1 cellular context compared by ENCODE assay signal in the genomic region with DNA sequence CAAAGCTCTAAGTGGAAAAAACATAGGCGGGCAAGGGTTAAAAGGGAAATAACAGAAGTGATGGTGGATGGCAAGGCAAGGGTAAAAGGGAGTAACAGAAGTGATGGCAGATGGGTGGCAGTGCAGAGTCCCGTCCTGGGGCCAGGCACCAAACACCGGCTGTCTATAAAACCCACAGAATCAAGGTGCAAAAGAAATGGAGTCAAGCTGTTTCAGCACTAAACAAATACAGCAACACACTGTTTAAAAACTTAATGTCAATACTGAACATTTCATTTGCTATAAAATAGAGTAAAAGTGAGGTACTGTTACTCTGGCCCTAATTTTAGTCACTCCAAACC.
TF ChIP-seq lines count a peak whose summit lies in the region.

No MANE protein-coding gene starts in this region.

TF ChIP-seq in IMR-90, 13 proteins besides CTCF, POLR2A, EP300 and RAD21 (continued from another document):
- TF ChIP-seq, protein P1, sequence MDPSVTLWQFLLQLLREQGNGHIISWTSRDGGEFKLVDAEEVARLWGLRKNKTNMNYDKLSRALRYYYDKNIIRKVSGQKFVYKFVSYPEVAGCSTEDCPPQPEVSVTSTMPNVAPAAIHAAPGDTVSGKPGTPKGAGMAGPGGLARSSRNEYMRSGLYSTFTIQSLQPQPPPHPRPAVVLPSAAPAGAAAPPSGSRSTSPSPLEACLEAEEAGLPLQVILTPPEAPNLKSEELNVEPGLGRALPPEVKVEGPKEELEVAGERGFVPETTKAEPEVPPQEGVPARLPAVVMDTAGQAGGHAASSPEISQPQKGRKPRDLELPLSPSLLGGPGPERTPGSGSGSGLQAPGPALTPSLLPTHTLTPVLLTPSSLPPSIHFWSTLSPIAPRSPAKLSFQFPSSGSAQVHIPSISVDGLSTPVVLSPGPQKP (IDR thresholded peaks at IDR 0.05; ENCODE audit: borderline replicate concordance, low read depth, low read length) = no peak
- TF ChIP-seq RFX5 (IDR thresholded peaks at IDR 0.05; ENCODE audit: low read depth, low read length) = no peak
- TF ChIP-seq RCOR1 (IDR thresholded peaks at IDR 0.05; ENCODE audit: insufficient replicate concordance, low read length) = no peak
- no peak for TF ChIP-seq MXI1 (IDR thresholded peaks at IDR 0.05; ENCODE audit: borderline replicate concordance, low read depth, low read length)
- TF ChIP-seq MAFK (IDR thresholded peaks at IDR 0.05; ENCODE audit: low read depth, low read length) = no peak
- no peak for TF ChIP-seq MAZ (IDR thresholded peaks at IDR 0.05; ENCODE audit: borderline replicate concordance, low read depth, low read length)
- no peak for TF ChIP-seq FOS (IDR thresholded peaks at IDR 0.05; ENCODE audit: low read depth, low read length)
- TF ChIP-seq CEBPB (IDR thresholded peaks at IDR 0.05; ENCODE audit: low read depth, low read length) = no peak
- no peak for TF ChIP-seq BHLHE40 (IDR thresholded peaks at IDR 0.05; ENCODE audit: low read depth, low read length)
- TF ChIP-seq SMC3 (IDR thresholded peaks at IDR 0.05; ENCODE audit: low read depth, low read length) = no peak
